ENCODE assay signal across 1 cellular context in genomic region chr14:70005281-70005805, GRCh38.
A peak's percentile ranks its signal among the peaks of the same experiment; 100 is the strongest.
TF ChIP-seq lines count a peak whose summit lies in the region.

No MANE protein-coding gene starts in this region.

TF ChIP-seq in HepG2, 621 proteins besides CTCF, POLR2A, EP300 and RAD21 (continued from another document and continues in another):
- TF ChIP-seq ZNF280B (CRISPR knock-in tag; IDR thresholded peaks at IDR 0.05; ENCODE audit: borderline replicate concordance) (no peak), DRAP1 (CRISPR knock-in tag; IDR thresholded peaks at IDR 0.05) (peak; percentile 72; the same call in 1 of the 2 replicates), ZNF362 (CRISPR knock-in tag; IDR thresholded peaks at IDR 0.05; ENCODE audit: borderline replicate concordance) (peak; percentile 90), PCBP2 (optimal IDR thresholded peaks at IDR 0.05; ENCODE audit: low read depth, low read length, poor library complexity, severe bottlenecking) (no peak), ZNF570 (CRISPR knock-in tag; IDR thresholded peaks at IDR 0.05; ENCODE audit: borderline replicate concordance) (no peak), SOX6 (IDR thresholded peaks at IDR 0.05) (no peak), SOX6 (CRISPR knock-in tag; IDR thresholded peaks at IDR 0.05) (peak; percentile 96), DBP (CRISPR knock-in tag; IDR thresholded peaks at IDR 0.05; ENCODE audit: not compliant biosample characterization) (no peak), HINFP (CRISPR knock-in tag; IDR thresholded peaks at IDR 0.05; ENCODE audit: low read depth) (peak; percentile 43; the same call in 1 of the 2 replicates), RCOR2 (CRISPR knock-in tag; IDR thresholded peaks at IDR 0.05) (peak; percentile 93), ZNF816 (CRISPR knock-in tag; IDR thresholded peaks at IDR 0.05; ENCODE audit: borderline replicate concordance) (0 out of 2 replicates have a peak, but pooled peaks have one; percentile 53), SKIL (CRISPR knock-in tag; IDR thresholded peaks at IDR 0.05; ENCODE audit: borderline replicate concordance) (peak; percentile 67), SIX1 (CRISPR knock-in tag; IDR thresholded peaks at IDR 0.05; ENCODE audit: borderline replicate concordance) (peak; percentile 67; the same call in 1 of the 2 replicates), HMG20A (CRISPR knock-in tag; IDR thresholded peaks at IDR 0.05; ENCODE audit: borderline replicate concordance) (peak; percentile 71; the same call in 1 of the 2 replicates), ZNF691 (CRISPR knock-in tag; IDR thresholded peaks at IDR 0.05; ENCODE audit: borderline replicate concordance, low read depth) (0 out of 2 replicates have a peak, but pooled peaks have one; percentile 25), ZNF510 (CRISPR knock-in tag; IDR thresholded peaks at IDR 0.05; ENCODE audit: low read depth) (no peak), SYNCRIP (IDR thresholded peaks at IDR 0.05; ENCODE audit: insufficient read depth, low read depth, low read length) (no peak), RBM39 (IDR thresholded peaks at IDR 0.05; ENCODE audit: low read depth, low read length, poor library complexity, severe bottlenecking) (no peak), TP53 (CRISPR knock-in tag; conservative IDR thresholded peaks at IDR 0.05) (no peak), RXRA (CRISPR knock-in tag; IDR thresholded peaks at IDR 0.05) (peak; percentile 74; the same call in 1 of the 2 replicates), HOXA3 (CRISPR knock-in tag; IDR thresholded peaks at IDR 0.05) (peak; percentile 80; the same call in 1 of the 2 replicates), BCLAF1 (IDR thresholded peaks at IDR 0.05) (no peak), ZNF670 (CRISPR knock-in tag; IDR thresholded peaks at IDR 0.05; ENCODE audit: borderline replicate concordance) (0 out of 2 replicates have a peak, but pooled peaks have one; percentile 64), ZMYM4 (CRISPR knock-in tag; IDR thresholded peaks at IDR 0.05) (peak; percentile 91), ZFP36L2 (CRISPR knock-in tag; IDR thresholded peaks at IDR 0.05) (no peak), ZKSCAN5 (CRISPR knock-in tag; IDR thresholded peaks at IDR 0.05) (no peak), ZKSCAN1 (IDR thresholded peaks at IDR 0.05; ENCODE audit: low read length) (0 out of 2 replicates have a peak, but pooled peaks have one; percentile 13), HOXA7 (CRISPR knock-in tag; IDR thresholded peaks at IDR 0.05) (no peak), KIAA2018 (CRISPR knock-in tag; IDR thresholded peaks at IDR 0.05; ENCODE audit: borderline replicate concordance) (no peak), THYN1 (CRISPR knock-in tag; IDR thresholded peaks at IDR 0.05; ENCODE audit: borderline replicate concordance, low read depth) (no peak), ZKSCAN8 (CRISPR knock-in tag; IDR thresholded peaks at IDR 0.05; ENCODE audit: borderline replicate concordance) (peak; percentile 58; the same call in 1 of the 2 replicates), SETDB1 (CRISPR knock-in tag; IDR thresholded peaks at IDR 0.05; ENCODE audit: borderline replicate concordance) (no peak), ZNF329 (CRISPR knock-in tag; IDR thresholded peaks at IDR 0.05; ENCODE audit: low read depth) (no peak), ZNF44 (CRISPR knock-in tag; IDR thresholded peaks at IDR 0.05) (no peak), ZNF263 (CRISPR knock-in tag; IDR thresholded peaks at IDR 0.05) (peak; percentile 97), DMTF1 (CRISPR knock-in tag; IDR thresholded peaks at IDR 0.05) (no peak)
